8 cellular contexts compared by ENCODE assay signal in genomic region chr10:6579193-6579903, GRCh38. TPM values are rescaled to one million over a fixed set of nuclear protein-coding genes. Genes with fewer than 3 reads are reported as not detected.
A peak's percentile ranks its signal among the peaks of the same experiment; 100 is the strongest.
DNase-seq lines count a peak whose midpoint lies in the region; ATAC-seq and TF ChIP-seq lines count a peak whose summit lies in the region.

No MANE protein-coding gene starts in this region.

- DNase-seq in ELF-1 (ENCODE audit: low read depth, low spot score) (peak; percentile 25), fibroblast of lung (ENCODE audit: low read depth in 2 of 2) (peak in 1 of 2 donors; percentile 3), psoas muscle (no peak), NCI-H1105 treated with DMSO at 0.1 percent for 48 hours (lab: John Stamatoyannopoulos, UW) (no peak)
- peak; percentile 51 for DNase-seq in T-helper 2 cell treated with Interferon-gamma antibody and Interleukin-4, amounts not matched to agents 5 μg/mL and 100 μg/mL, for 36 hours (ENCODE audit: low spot score)
- no peak for DNase-seq in NK-92 treated with Interleukin-12 subunit alpha and Interleukin-12 subunit beta, amount 100 ng/mL, for 24 hours (lab: John Stamatoyannopoulos, UW)

- H3K36me3 Mint-ChIP-seq in T-helper 2 cell treated with Interferon-gamma antibody and Interleukin-4, amounts not matched to agents 5 μg/mL and 100 μg/mL, for 36 hours (ENCODE audit: low read depth): peaks cover 53% of the 10 kb centered on the region

- H3K27me3 Mint-ChIP-seq in T-helper 2 cell treated with Interferon-gamma antibody and Interleukin-4, amounts not matched to agents 5 μg/mL and 100 μg/mL, for 36 hours (ENCODE audit: low read depth): no peaks in the 10 kb centered on the region

- H3K4me1 Mint-ChIP-seq in T-helper 2 cell treated with Interferon-gamma antibody and Interleukin-4, amounts not matched to agents 5 μg/mL and 100 μg/mL, for 36 hours (ENCODE audit: low read depth): peaks cover 64% of the 10 kb centered on the region

- H3K4me1 ChIP-seq in fibroblast of lung (ENCODE audit: control insufficient read depth, extremely low read depth, insufficient read depth, low read length) (no peaks in the 10 kb centered on the region), psoas muscle (peaks cover 24% of the 10 kb centered on the region)

- H3K36me3 ChIP-seq in fibroblast of lung (ENCODE audit: control insufficient read depth, insufficient read depth, low read length) (no peaks in the 10 kb centered on the region), psoas muscle (ENCODE audit: insufficient read depth in 1 of 2, low read depth in 1 of 2) (peaks cover 0 to 19% of the 10 kb centered on the region in 2 donors)

- no peaks in the 10 kb centered on the region for H3K9me3 ChIP-seq in fibroblast of lung (ENCODE audit: control insufficient read depth, insufficient read depth, low read depth, low read length)
- no peaks in the 10 kb centered on the region for H3K9me3 ChIP-seq in psoas muscle

- H3K4me3 ChIP-seq in fibroblast of lung (replicated peaks in 1 of 4; ENCODE audit: control extremely low read depth in 1 of 4, insufficient read depth in 1 of 4, low read depth in 3 of 4, low read length in 4 of 4) (peak overlapping the region; percentile 25 to 57 (median 43)), psoas muscle (peak overlapping the region; percentile 91)

- intact Hi-C loops in psoas muscle (cut with DNase I): loop anchor here in 1 of 2 donors (10.0 kb wide), 1 partner anchor 135 kb away; no protein-coding TSS in a partner anchor

- no peaks in the 10 kb centered on the region for H3K79me2 ChIP-seq in fibroblast of lung (ENCODE audit: control insufficient read depth, insufficient read depth, low read length)

- TF ChIP-seq CTCF in fibroblast of lung (conservative IDR thresholded peaks at IDR 0.05 in 1 of 2, IDR thresholded peaks at IDR 0.05 in 1 of 2; ENCODE audit: low read depth in 1 of 2, low read length in 2 of 2) (no peak), psoas muscle (IDR thresholded peaks at IDR 0.05) (no peak)

- no peak overlapping the region for H3K9ac ChIP-seq in fibroblast of lung (ENCODE audit: insufficient read depth, low read length)

- ATAC-seq in psoas muscle (peak in 3 of 4 donors; percentile 40 to 48 (median 41)), GM18873 (IDR thresholded peaks at IDR 0.05; ENCODE audit: low FRiP score, unreplicated experiment) (no peak), esophagus mucosa (no peak)

- peak overlapping the region; percentile 89 for H3K4me3 Mint-ChIP-seq in T-helper 2 cell treated with Interferon-gamma antibody and Interleukin-4, amounts not matched to agents 5 μg/mL and 100 μg/mL, for 36 hours

- H3K27ac Mint-ChIP-seq in T-helper 2 cell treated with Interferon-gamma antibody and Interleukin-4, amounts not matched to agents 5 μg/mL and 100 μg/mL, for 36 hours: peak overlapping the region; percentile 87

- no peaks in the 10 kb centered on the region for H4K20me1 ChIP-seq in fibroblast of lung (ENCODE audit: control insufficient read depth, extremely low read depth, insufficient read depth, low read length)

- WGBS in psoas muscle, 3 donors: 18 to 34% (median 34%) methylated on average over 16 of the region's 16 CpGs

- H3K27me3 ChIP-seq in fibroblast of lung (ENCODE audit: control insufficient read depth, insufficient read depth, low read length) (peaks cover 11% of the 10 kb centered on the region), psoas muscle (ENCODE audit: insufficient read depth in 3 of 3, low read length in 2 of 3) (no peaks in the 10 kb centered on the region)

- H3K9me3 Mint-ChIP-seq in T-helper 2 cell treated with Interferon-gamma antibody and Interleukin-4, amounts not matched to agents 5 μg/mL and 100 μg/mL, for 36 hours: no peaks in the 10 kb centered on the region

- peak overlapping the region; percentile 70 for H3K4me2 ChIP-seq in fibroblast of lung (ENCODE audit: extremely low read depth, insufficient read depth, low read length)

- no peak overlapping the region for H2AFZ ChIP-seq in fibroblast of lung (ENCODE audit: low read length)

- no peak overlapping the region for H3K27ac ChIP-seq in fibroblast of lung (ENCODE audit: insufficient read depth, low read length)
- peak overlapping the region; percentile 94 for H3K27ac ChIP-seq in psoas muscle

RNA-seq across cellular contexts. Expression of gene PRKCQ, which starts 0.7 kb away (rescaled TPM):
- under 0.01 and 0.26 TPM in 2 replicates for total RNA-seq in fibroblast of lung
- polyA plus RNA-seq in fibroblast of lung: 0.01 and 0.05 TPM in 2 replicates
- not detected in 2 replicates for polyA plus RNA-seq in fibroblast of lung (2012)
- polyA minus RNA-seq in fibroblast of lung (ENCODE audit: low replicate concordance): not detected in 2 replicates
- 10 to 100 TPM; 17.9 to 76.3 (median 65.6) TPM for total RNA-seq in psoas muscle
- polyA plus RNA-seq in psoas muscle: 10 to 100 TPM in 2 of 3 donors, 1 to 10 TPM in 1; 6.6 to 33.8 (median 23.9) TPM
- total RNA-seq in esophagus mucosa: 0.64 TPM

Comparison
In these comparisons a context has a peak if more than half of its experiments do, and no peak if none do; other contexts are left out.
1. DNase-seq: peak in ELF-1 (single experiment) and T-helper 2 cell treated with Interferon-gamma antibody and Interleukin-4, amounts not matched to agents 5 μg/mL and 100 μg/mL, for 36 hours (single experiment); none in psoas muscle (0 of 2), NK-92 treated with Interleukin-12 subunit alpha and Interleukin-12 subunit beta, amount 100 ng/mL, for 24 hours (single experiment) and NCI-H1105 treated with DMSO at 0.1 percent for 48 hours (single experiment).
2. ATAC-seq: peak in psoas muscle (3 of 4); none in GM18873 (single experiment) and esophagus mucosa (single experiment).
3. RNA of gene PRKCQ, which starts 0.7 kb away (total RNA-seq): 17.9 to 76.3 TPM in psoas muscle; 0.64 TPM in esophagus mucosa (single experiment) and under 0.01 to 0.26 TPM in fibroblast of lung; every median in the first group is over 10 times any median in the second.